In genomic region chr20:32352101-32352720, GRCh38 we compare ENCODE assay signal across 19 cellular contexts.
"Had no signal": no experiment of that assay in that cellular context is flagged by ENCODE, and none has a peak within 500 bp of the region (broad histone marks: within the 10 kb centered on the region; RNA-seq: fewer than 3 reads in every experiment).

No MANE protein-coding gene starts in this region.

- H3K27ac ChIP-seq: brain microvascular endothelial cell, coronary artery, left ventricle myocardium inferior, pancreas, sigmoid colon, tibial artery had no signal

- H3K36me3 ChIP-seq: brain microvascular endothelial cell, left ventricle myocardium inferior, pancreas, sigmoid colon had no signal

- H3K4me3 ChIP-seq: coronary artery, left ventricle myocardium inferior, pancreas, sigmoid colon, tibial artery had no signal

- H3K27me3 Mint-ChIP-seq: activated CD4-positive, alpha-beta T cell treated with anti-CD3 and anti-CD28 coated beads, Interleukin-2, amount 10 ng/mL, durations not matched to agents 24 days and 14 days; activated naive CD8-positive, alpha-beta T cell treated with anti-CD3 and anti-CD28 coated beads for 36 hours; central memory CD8-positive, alpha-beta T cell; naive B cell had no signal

- H3K9me3 ChIP-seq: pancreas, sigmoid colon, tibial artery had no signal

- H3K4me3 Mint-ChIP-seq: activated CD4-positive, alpha-beta T cell treated with anti-CD3 and anti-CD28 coated beads, Interleukin-2, amount 10 ng/mL, durations not matched to agents 24 days and 14 days; activated naive CD8-positive, alpha-beta T cell treated with anti-CD3 and anti-CD28 coated beads for 36 hours; central memory CD8-positive, alpha-beta T cell had no signal

- H3K27ac Mint-ChIP-seq: activated CD4-positive, alpha-beta T cell treated with anti-CD3 and anti-CD28 coated beads, Interleukin-2, amount 10 ng/mL, durations not matched to agents 24 days and 14 days; activated naive CD8-positive, alpha-beta T cell treated with anti-CD3 and anti-CD28 coated beads for 36 hours; naive B cell had no signal

- DNase-seq: activated CD4-positive, alpha-beta T cell treated with anti-CD3 and anti-CD28 coated beads, Interleukin-2, amount 10 ng/mL, durations not matched to agents 24 days and 14 days; activated CD4-positive, CD25-positive, alpha-beta regulatory T cell; activated naive CD8-positive, alpha-beta T cell treated with anti-CD3 and anti-CD28 coated beads for 36 hours; activated T-cell treated with anti-CD3 and anti-CD28 coated beads, Interleukin-2, amount 50 U/mL, for 48 hours; anterior cingulate cortex; brain microvascular endothelial cell; effector CD8-positive, alpha-beta T cell; foreskin fibroblast; hippocampal formation; left ventricle myocardium inferior; naive B cell; pancreas; sigmoid colon; stimulated activated CD4-positive, alpha-beta T cell treated with anti-CD3 and anti-CD28 coated beads, Interleukin-12 subunit alpha, Interleukin-12 subunit beta, amount 100 ng/mL, for 4 hours; stimulated activated CD4-positive, alpha-beta T cell treated with anti-CD3 and anti-CD28 coated beads, Interleukin-2, amount 100 ng/mL, for 24 hours; SW 1271; tibial artery had no signal

- H3K9me3 Mint-ChIP-seq: activated CD4-positive, alpha-beta T cell treated with anti-CD3 and anti-CD28 coated beads, Interleukin-2, amount 10 ng/mL, durations not matched to agents 24 days and 14 days; activated naive CD8-positive, alpha-beta T cell treated with anti-CD3 and anti-CD28 coated beads for 36 hours; central memory CD8-positive, alpha-beta T cell; naive B cell had no signal

- H3K27me3 ChIP-seq: brain microvascular endothelial cell, pancreas, sigmoid colon, tibial artery had no signal

- ATAC-seq: pancreas had no signal
